In the genomic region with DNA sequence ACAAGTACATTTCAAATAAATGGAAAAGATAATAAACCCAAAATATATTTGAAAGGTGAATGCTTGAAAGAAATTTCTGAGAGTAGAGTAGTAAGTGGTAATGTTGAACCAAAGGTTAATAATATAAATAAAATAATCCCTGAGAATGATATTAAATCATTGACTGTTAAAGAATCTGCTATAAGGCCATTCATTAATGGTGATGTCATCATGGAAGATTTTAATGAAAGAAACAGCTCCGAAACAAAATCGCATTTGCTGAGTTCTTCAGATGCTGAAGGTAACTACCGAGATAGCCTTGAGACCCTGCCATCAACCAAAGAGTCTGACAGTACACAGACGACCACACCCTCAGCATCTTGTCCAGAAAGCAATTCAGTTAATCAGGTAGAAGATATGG, we compare ENCODE assay signal across 23 cellular contexts.
DNase-seq lines count a peak whose midpoint lies in the region; ATAC-seq, FAIRE-seq and TF ChIP-seq lines count a peak whose summit lies in the region.
"Had no signal": no experiment of that assay in that cellular context is flagged by ENCODE, and none has a peak within 500 bp of the region (broad histone marks: within the 10 kb centered on the region; RNA-seq: fewer than 3 reads in every experiment).

No MANE protein-coding gene starts in this region.

- no peak overlapping the region for H2AFZ ChIP-seq in K562 (ENCODE audit: low read depth, low read length)

- peaks cover 2% of the 10 kb centered on the region; the same call in 1 of the 2 replicates for H3K36me3 ChIP-seq in Caco-2 (ENCODE audit: control insufficient read depth, insufficient read depth, low read length)
- H3K36me3 ChIP-seq in K562 (ENCODE audit: control insufficient read depth, insufficient read depth, low read length), result peaks cover 62% of the 10 kb centered on the region

- H3K36me3 Mint-ChIP-seq in activated T-cell treated with anti-CD3 and anti-CD28 coated beads, Interleukin-2, amount 50 U/mL, for 24 hours (ENCODE audit: low read depth), result peaks cover 92% of the 10 kb centered on the region
- peaks cover 44% of the 10 kb centered on the region for H3K36me3 Mint-ChIP-seq in activated T-cell treated with anti-CD3 and anti-CD28 coated beads, Interleukin-2, amount 50 U/mL, for 4 hours (ENCODE audit: insufficient read depth)
- H3K36me3 Mint-ChIP-seq in Caco-2 (ENCODE audit: insufficient read depth, unreplicated experiment), result peaks cover 70% of the 10 kb centered on the region
- peaks cover 94% of the 10 kb centered on the region for H3K36me3 Mint-ChIP-seq in stimulated activated effector memory CD8-positive, alpha-beta T cell treated with anti-CD3 and anti-CD28 coated beads, Interleukin-12 subunit alpha, Interleukin-12 subunit beta, amount 100 ng/mL, for 72 hours

- H3K9me3 ChIP-seq in Caco-2 (no peaks in the 10 kb centered on the region), K562 (replicated peaks; ENCODE audit: control insufficient read depth, insufficient read depth, low read depth, low read length) (no peaks in the 10 kb centered on the region)
- H3K9me3 ChIP-seq: SJSA1 had no signal

- WGBS in K562 (ENCODE audit: insufficient coverage, low coverage, missing lambda C conversion rate), result 83% methylated on average over 4 of the region's 4 CpGs

- TSS peak; percentile 51 for BruUV-seq in Caco-2 (replicated peaks; lab: Mats Ljungman, UMichigan)
- BruUV-seq in K562 (replicated peaks; lab: Mats Ljungman, UMichigan), result no TSS peak

- no peak overlapping the region for H3K27ac ChIP-seq in K562 (ENCODE audit: extremely low read depth, low read depth, low read length)
- H3K27ac ChIP-seq: C4-2B, SJSA1 had no signal

- no peaks in the 10 kb centered on the region for H4K20me1 ChIP-seq in K562 (replicated peaks; ENCODE audit: control insufficient read depth, insufficient read depth, low read length)

- intact Hi-C loops in Caco-2 (cut with micrococcal nuclease; ENCODE audit: unreplicated experiment), result no loop called here
- intact Hi-C loops in K562 (cut with micrococcal nuclease), result no loop called here

- FAIRE-seq in K562 (lab: Jason Lieb, UNC), result no peak

- H3K4me3 ChIP-seq in Caco-2 (ENCODE audit: low read depth, low read length) (no peak overlapping the region), K562 (no peak overlapping the region)
- H3K4me3 ChIP-seq: SJSA1 had no signal

- POLR2A ChIA-PET in Caco-2 (lab: Charles Lee) (no interaction called here), K562 (lab: Yijun Ruan, JAX) (no interaction called here)

- no peak overlapping the region for H3K9ac ChIP-seq in K562 (ENCODE audit: insufficient read depth in 1 of 2, low read depth in 2 of 2, low read length in 2 of 2)

- H3K9me1 ChIP-seq in K562 (ENCODE audit: control insufficient read depth, insufficient read depth, low read length), result no peaks in the 10 kb centered on the region

- TF ChIP-seq EP300 in K562 (IDR thresholded peaks at IDR 0.05; ENCODE audit: low read length), result no peak

- CTCF ChIA-PET in Caco-2 (lab: Charles Lee) (no interaction called here), K562 (lab: Yijun Ruan, JAX; ENCODE audit: low intra/inter-chr PET ratio) (no interaction called here)

- TF ChIP-seq CTCF in Caco-2 (IDR thresholded peaks at IDR 0.05; ENCODE audit: insufficient read depth in 1 of 2, low read depth in 1 of 2, low read length in 1 of 2, severe bottlenecking in 1 of 2, unreplicated experiment in 1 of 2) (no peak), K562 (IDR thresholded peaks at IDR 0.05 in 2 of 3, conservative IDR thresholded peaks at IDR 0.05 in 1 of 3; ENCODE audit: insufficient read depth in 2 of 3, low read depth in 1 of 3, low read length in 3 of 3) (no peak)

- H3K27me3 ChIP-seq in Caco-2 (replicated peaks; ENCODE audit: control insufficient read depth, insufficient read depth, low read length) (no peaks in the 10 kb centered on the region), K562 (ENCODE audit: control insufficient read depth in 2 of 2, insufficient read depth in 2 of 2, low read length in 2 of 2) (no peaks in the 10 kb centered on the region)
- H3K27me3 ChIP-seq: SJSA1 had no signal

- H3K9me3 Mint-ChIP-seq in activated T-cell treated with anti-CD3 and anti-CD28 coated beads, Interleukin-2, amount 50 U/mL, for 24 hours, result no peaks in the 10 kb centered on the region
- H3K9me3 Mint-ChIP-seq in activated T-cell treated with anti-CD3 and anti-CD28 coated beads, Interleukin-2, amount 50 U/mL, for 4 hours, result no peaks in the 10 kb centered on the region
- no peaks in the 10 kb centered on the region for H3K9me3 Mint-ChIP-seq in Caco-2 (ENCODE audit: unreplicated experiment)
- H3K9me3 Mint-ChIP-seq in stimulated activated effector memory CD8-positive, alpha-beta T cell treated with anti-CD3 and anti-CD28 coated beads, Interleukin-12 subunit alpha, Interleukin-12 subunit beta, amount 100 ng/mL, for 72 hours, result no peaks in the 10 kb centered on the region

- no peak for DNase-seq in activated T-cell treated with anti-CD3 and anti-CD28 coated beads, Interleukin-2, amount 50 U/mL, for 24 hours
- DNase-seq in activated T-cell treated with anti-CD3 and anti-CD28 coated beads, Interleukin-2, amount 50 U/mL, for 4 hours, result no peak
- no peak for DNase-seq in Caco-2
- DNase-seq in K562 (ENCODE audit: extremely low read depth in 1 of 4, low spot score in 3 of 4), result no peak
- peak in 1 of 2 donors; percentile 3 for DNase-seq in stimulated activated effector memory CD8-positive, alpha-beta T cell treated with anti-CD3 and anti-CD28 coated beads, Interleukin-12 subunit alpha, Interleukin-12 subunit beta, amount 100 ng/mL, for 72 hours (ENCODE audit: low spot score in 2 of 2)
- no peak for DNase-seq in NCI-H187 treated with DMSO at 0.1 percent for 48 hours (lab: John Stamatoyannopoulos, UW)
- DNase-seq in stimulated activated CD4-positive, alpha-beta T cell treated with anti-CD3 and anti-CD28 coated beads, Interleukin-4, amount 100 ng/mL, for 24 hours, result no peak
- DNase-seq in hippocampal formation (lab: John Stamatoyannopoulos, UW), result no peak
- DNase-seq: 8988T, DMS79, GOT3, HCEC 1CT, IMR-90, MV-4-11, NCI-H1105 treated with DMSO at 0.1 percent for 48 hours, NCI-H2081 treated with DMSO at 0.1 percent for 48 hours, NCI-H2171 treated with DMSO at 0.1 percent for 48 hours, NCI-H524 treated with DMSO at 0.1 percent for 48 hours, NCI-H82, OCI-M1 had no signal

- TF ChIP-seq POLR2A in K562 (conservative IDR thresholded peaks at IDR 0.05), result no peak

- no peak for TF ChIP-seq RAD21 in K562 (CRISPR knock-in tag; conservative IDR thresholded peaks at IDR 0.05 in 1 of 2, IDR thresholded peaks at IDR 0.05 in 1 of 2)

- in situ Hi-C loops in K562 (cut with MboI), result no loop called here

- H3K4me2 ChIP-seq in K562 (ENCODE audit: insufficient read depth, low read length), result no peak overlapping the region

- H3K4me1 Mint-ChIP-seq in activated T-cell treated with anti-CD3 and anti-CD28 coated beads, Interleukin-2, amount 50 U/mL, for 24 hours (ENCODE audit: low read depth), result peaks cover 30% of the 10 kb centered on the region
- H3K4me1 Mint-ChIP-seq in activated T-cell treated with anti-CD3 and anti-CD28 coated beads, Interleukin-2, amount 50 U/mL, for 4 hours (ENCODE audit: low read depth), result peaks cover 20% of the 10 kb centered on the region
- no peaks in the 10 kb centered on the region for H3K4me1 Mint-ChIP-seq in Caco-2 (ENCODE audit: low read depth, unreplicated experiment)
- H3K4me1 Mint-ChIP-seq in stimulated activated effector memory CD8-positive, alpha-beta T cell treated with anti-CD3 and anti-CD28 coated beads, Interleukin-12 subunit alpha, Interleukin-12 subunit beta, amount 100 ng/mL, for 72 hours, result peaks cover 32% of the 10 kb centered on the region

- no peaks in the 10 kb centered on the region for H3K79me2 ChIP-seq in K562 (ENCODE audit: control insufficient read depth, insufficient read depth, low read length)

- H3K27me3 Mint-ChIP-seq in activated T-cell treated with anti-CD3 and anti-CD28 coated beads, Interleukin-2, amount 50 U/mL, for 24 hours, result no peaks in the 10 kb centered on the region
- H3K27me3 Mint-ChIP-seq in activated T-cell treated with anti-CD3 and anti-CD28 coated beads, Interleukin-2, amount 50 U/mL, for 4 hours (ENCODE audit: low read depth), result no peaks in the 10 kb centered on the region
- H3K27me3 Mint-ChIP-seq in Caco-2 (ENCODE audit: insufficient read depth, unreplicated experiment), result no peaks in the 10 kb centered on the region

- H3K27ac Mint-ChIP-seq in activated T-cell treated with anti-CD3 and anti-CD28 coated beads, Interleukin-2, amount 50 U/mL, for 24 hours, result peak overlapping the region; percentile 91
- H3K27ac Mint-ChIP-seq in Caco-2 (ENCODE audit: unreplicated experiment), result no peak overlapping the region
- H3K27ac Mint-ChIP-seq in stimulated activated effector memory CD8-positive, alpha-beta T cell treated with anti-CD3 and anti-CD28 coated beads, Interleukin-12 subunit alpha, Interleukin-12 subunit beta, amount 100 ng/mL, for 72 hours, result peak overlapping the region; percentile 50

- ATAC-seq in activated T-cell treated with anti-CD3 and anti-CD28 coated beads, Interleukin-2, amount 50 U/mL, for 4 hours, result no peak
- ATAC-seq in K562, result no peak
- no peak for ATAC-seq in stimulated activated effector memory CD8-positive, alpha-beta T cell treated with anti-CD3 and anti-CD28 coated beads, Interleukin-12 subunit alpha, Interleukin-12 subunit beta, amount 100 ng/mL, for 72 hours
- ATAC-seq: Right ventricle myocardium inferior had no signal

- H3K4me1 ChIP-seq in Caco-2, result no peaks in the 10 kb centered on the region
- no peaks in the 10 kb centered on the region for H3K4me1 ChIP-seq in K562 (replicated peaks in 1 of 2; ENCODE audit: control insufficient read depth in 2 of 2, insufficient read depth in 2 of 2, low read length in 2 of 2)
- H3K4me1 ChIP-seq: SJSA1 had no signal

- no peak overlapping the region for H3K4me3 Mint-ChIP-seq in activated T-cell treated with anti-CD3 and anti-CD28 coated beads, Interleukin-2, amount 50 U/mL, for 24 hours
- H3K4me3 Mint-ChIP-seq in activated T-cell treated with anti-CD3 and anti-CD28 coated beads, Interleukin-2, amount 50 U/mL, for 4 hours, result no peak overlapping the region
- H3K4me3 Mint-ChIP-seq in Caco-2 (ENCODE audit: unreplicated experiment), result no peak overlapping the region
- H3K4me3 Mint-ChIP-seq in stimulated activated effector memory CD8-positive, alpha-beta T cell treated with anti-CD3 and anti-CD28 coated beads, Interleukin-12 subunit alpha, Interleukin-12 subunit beta, amount 100 ng/mL, for 72 hours, result no peak overlapping the region
